In the genomic region with DNA sequence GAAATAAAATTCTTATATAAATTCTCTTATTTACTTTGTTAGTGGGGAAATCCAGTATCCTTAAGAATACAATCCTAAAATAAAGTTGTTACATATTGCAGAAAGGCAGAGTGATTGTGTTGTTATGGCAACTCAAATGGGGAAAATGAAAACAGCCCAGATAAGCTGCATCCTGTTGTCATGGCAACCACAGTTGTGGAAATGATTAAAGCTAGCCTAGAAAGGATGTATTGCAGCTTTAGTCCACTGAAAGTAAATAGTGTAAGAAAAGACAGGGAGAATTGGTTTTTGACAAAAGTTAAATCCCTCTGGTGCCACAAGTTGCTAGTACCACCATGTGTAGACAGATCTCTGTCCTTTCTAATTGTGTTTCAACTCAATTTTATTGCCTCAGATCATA, we compare ENCODE assay signal across 9 cellular contexts. TPM values are rescaled to one million over a fixed set of nuclear protein-coding genes. Genes with fewer than 3 reads are reported as not detected.
A peak's percentile ranks its signal among the peaks of the same experiment; 100 is the strongest.
DNase-seq lines count a peak whose midpoint lies in the region; ATAC-seq and TF ChIP-seq lines count a peak whose summit lies in the region.
"Had no signal": no experiment of that assay in that cellular context is flagged by ENCODE, and none has a peak within 500 bp of the region (broad histone marks: within the 10 kb centered on the region; RNA-seq: fewer than 3 reads in every experiment).

No MANE protein-coding gene starts in this region.

- no peak for TF ChIP-seq CTCF in WTC11 (IDR thresholded peaks at IDR 0.05)

- H3K36me3 Mint-ChIP-seq in activated CD8-positive, alpha-beta memory T cell treated with anti-CD3 and anti-CD28 coated beads, Interleukin-2, amount 10 ng/mL, durations not matched to agents 7 days and 5 days, result no peaks in the 10 kb centered on the region
- no peaks in the 10 kb centered on the region for H3K36me3 Mint-ChIP-seq in WTC11

- DNase-seq in activated CD8-positive, alpha-beta memory T cell treated with anti-CD3 and anti-CD28 coated beads, Interleukin-2, amount 10 ng/mL, durations not matched to agents 7 days and 5 days, result peak; percentile 45
- no peak for DNase-seq in activated CD8-positive, alpha-beta memory T cell treated with anti-CD3 and anti-CD28 coated beads, Interleukin-2, amount 50 U/mL, for 4 hours
- DNase-seq in NCI-H146 (lab: John Stamatoyannopoulos, UW), result peak; percentile 43
- DNase-seq in central memory CD4-positive, alpha-beta T cell, result peak; percentile 72
- peak; percentile 18 for DNase-seq in non-pigmented ciliary epithelial cell (ENCODE audit: low read depth)
- no peak for DNase-seq in WTC11 (ENCODE audit: low spot score)
- DNase-seq: right lobe of liver had no signal

- no peak overlapping the region for H3K4me3 Mint-ChIP-seq in activated CD8-positive, alpha-beta memory T cell treated with anti-CD3 and anti-CD28 coated beads, Interleukin-2, amount 10 ng/mL, durations not matched to agents 7 days and 5 days
- H3K4me3 Mint-ChIP-seq in WTC11, result no peak overlapping the region

- peaks cover 8% of the 10 kb centered on the region for H3K4me1 Mint-ChIP-seq in activated CD8-positive, alpha-beta memory T cell treated with anti-CD3 and anti-CD28 coated beads, Interleukin-2, amount 10 ng/mL, durations not matched to agents 7 days and 5 days
- no peaks in the 10 kb centered on the region; the same call in 1 of the 2 replicates for H3K4me1 Mint-ChIP-seq in WTC11

- H3K27me3 Mint-ChIP-seq in activated CD8-positive, alpha-beta memory T cell treated with anti-CD3 and anti-CD28 coated beads, Interleukin-2, amount 10 ng/mL, durations not matched to agents 7 days and 5 days, result no peaks in the 10 kb centered on the region
- no peaks in the 10 kb centered on the region for H3K27me3 Mint-ChIP-seq in WTC11 (ENCODE audit: low read depth)

- CTCF ChIA-PET in activated CD8-positive, alpha-beta memory T cell treated with anti-CD3 and anti-CD28 coated beads, Interleukin-2, amount 10 ng/mL, durations not matched to agents 7 days and 5 days (lab: Charles Lee), result no interaction called here
- CTCF ChIA-PET in WTC11 (lab: Charles Lee), result interaction anchor here (1.0 to 1.3 kb wide), 2 partner anchors 46 to 70 kb away, joined by 3 to 4 read pairs; no protein-coding TSS in a partner anchor

- POLR2A ChIA-PET in WTC11 (lab: Charles Lee), result no interaction called here

- ATAC-seq in activated CD8-positive, alpha-beta memory T cell treated with anti-CD3 and anti-CD28 coated beads, Interleukin-2, amount 10 ng/mL, durations not matched to agents 7 days and 5 days, result peak; percentile 69
- ATAC-seq in GM19035 (IDR thresholded peaks at IDR 0.05; ENCODE audit: unreplicated experiment), result no peak
- ATAC-seq in HG02840 (IDR thresholded peaks at IDR 0.05; ENCODE audit: low FRiP score, unreplicated experiment), result no peak
- no peak for ATAC-seq in WTC11

- H3K27ac Mint-ChIP-seq in activated CD8-positive, alpha-beta memory T cell treated with anti-CD3 and anti-CD28 coated beads, Interleukin-2, amount 10 ng/mL, durations not matched to agents 7 days and 5 days, result no peak overlapping the region
- H3K27ac Mint-ChIP-seq in WTC11, result no peak overlapping the region

- H3K9me3 Mint-ChIP-seq in activated CD8-positive, alpha-beta memory T cell treated with anti-CD3 and anti-CD28 coated beads, Interleukin-2, amount 10 ng/mL, durations not matched to agents 7 days and 5 days (ENCODE audit: low read depth), result no peaks in the 10 kb centered on the region
- H3K9me3 Mint-ChIP-seq in WTC11, result no peaks in the 10 kb centered on the region

TF ChIP-seq in WTC11, 78 proteins besides CTCF, POLR2A, EP300 and RAD21 (continues in another document):
- TF ChIP-seq ATF1 (CRISPR knock-in tag; IDR thresholded peaks at IDR 0.05) (no peak), GRHL2 (CRISPR knock-in tag; IDR thresholded peaks at IDR 0.05; ENCODE audit: insufficient replicate concordance, severe bottlenecking) (no peak), NR3C1 (CRISPR knock-in tag; conservative IDR thresholded peaks at IDR 0.05; ENCODE audit: low read depth) (no peak), ZNF416 (CRISPR knock-in tag; IDR thresholded peaks at IDR 0.05) (no peak), NFE2L1 (CRISPR knock-in tag; IDR thresholded peaks at IDR 0.05) (no peak), SMAD4 (CRISPR knock-in tag; IDR thresholded peaks at IDR 0.05) (no peak), ZNF232 (CRISPR knock-in tag; IDR thresholded peaks at IDR 0.05) (no peak), CREB1 (CRISPR knock-in tag; IDR thresholded peaks at IDR 0.05) (no peak), NR1H2 (CRISPR knock-in tag; IDR thresholded peaks at IDR 0.05) (no peak), SOX15 (CRISPR knock-in tag; IDR thresholded peaks at IDR 0.05) (no peak), NFATC4 (CRISPR knock-in tag; IDR thresholded peaks at IDR 0.05) (no peak), SP1 (CRISPR knock-in tag; conservative IDR thresholded peaks at IDR 0.05) (no peak), NR2C2 (CRISPR knock-in tag; IDR thresholded peaks at IDR 0.05) (no peak)
- TF ChIP-seq, protein P1, sequence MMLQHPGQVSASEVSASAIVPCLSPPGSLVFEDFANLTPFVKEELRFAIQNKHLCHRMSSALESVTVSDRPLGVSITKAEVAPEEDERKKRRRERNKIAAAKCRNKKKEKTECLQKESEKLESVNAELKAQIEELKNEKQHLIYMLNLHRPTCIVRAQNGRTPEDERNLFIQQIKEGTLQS (CRISPR knock-in tag; conservative IDR thresholded peaks at IDR 0.05), result no peak
- TF ChIP-seq, protein P2, sequence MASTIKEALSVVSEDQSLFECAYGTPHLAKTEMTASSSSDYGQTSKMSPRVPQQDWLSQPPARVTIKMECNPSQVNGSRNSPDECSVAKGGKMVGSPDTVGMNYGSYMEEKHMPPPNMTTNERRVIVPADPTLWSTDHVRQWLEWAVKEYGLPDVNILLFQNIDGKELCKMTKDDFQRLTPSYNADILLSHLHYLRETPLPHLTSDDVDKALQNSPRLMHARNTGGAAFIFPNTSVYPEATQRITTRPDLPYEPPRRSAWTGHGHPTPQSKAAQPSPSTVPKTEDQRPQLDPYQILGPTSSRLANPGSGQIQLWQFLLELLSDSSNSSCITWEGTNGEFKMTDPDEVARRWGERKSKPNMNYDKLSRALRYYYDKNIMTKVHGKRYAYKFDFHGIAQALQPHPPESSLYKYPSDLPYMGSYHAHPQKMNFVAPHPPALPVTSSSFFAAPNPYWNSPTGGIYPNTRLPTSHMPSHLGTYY (CRISPR knock-in tag; IDR thresholded peaks at IDR 0.05), result no peak
- TF ChIP-seq, protein P3, sequence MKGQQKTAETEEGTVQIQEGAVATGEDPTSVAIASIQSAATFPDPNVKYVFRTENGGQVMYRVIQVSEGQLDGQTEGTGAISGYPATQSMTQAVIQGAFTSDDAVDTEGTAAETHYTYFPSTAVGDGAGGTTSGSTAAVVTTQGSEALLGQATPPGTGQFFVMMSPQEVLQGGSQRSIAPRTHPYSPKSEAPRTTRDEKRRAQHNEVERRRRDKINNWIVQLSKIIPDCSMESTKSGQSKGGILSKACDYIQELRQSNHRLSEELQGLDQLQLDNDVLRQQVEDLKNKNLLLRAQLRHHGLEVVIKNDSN (CRISPR knock-in tag; IDR thresholded peaks at IDR 0.05), result no peak
- TF ChIP-seq, protein P4, sequence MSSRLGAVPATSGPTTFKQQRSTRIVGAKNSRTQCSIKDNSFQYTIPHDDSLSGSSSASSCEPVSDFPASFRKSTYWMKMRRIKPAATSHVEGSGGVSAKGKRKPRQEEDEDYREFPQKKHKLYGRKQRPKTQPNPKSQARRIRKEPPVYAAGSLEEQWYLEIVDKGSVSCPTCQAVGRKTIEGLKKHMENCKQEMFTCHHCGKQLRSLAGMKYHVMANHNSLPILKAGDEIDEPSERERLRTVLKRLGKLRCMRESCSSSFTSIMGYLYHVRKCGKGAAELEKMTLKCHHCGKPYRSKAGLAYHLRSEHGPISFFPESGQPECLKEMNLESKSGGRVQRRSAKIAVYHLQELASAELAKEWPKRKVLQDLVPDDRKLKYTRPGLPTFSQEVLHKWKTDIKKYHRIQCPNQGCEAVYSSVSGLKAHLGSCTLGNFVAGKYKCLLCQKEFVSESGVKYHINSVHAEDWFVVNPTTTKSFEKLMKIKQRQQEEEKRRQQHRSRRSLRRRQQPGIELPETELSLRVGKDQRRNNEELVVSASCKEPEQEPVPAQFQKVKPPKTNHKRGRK (CRISPR knock-in tag; IDR thresholded peaks at IDR 0.05; ENCODE audit: borderline replicate concordance), result no peak
- TF ChIP-seq, protein P5, sequence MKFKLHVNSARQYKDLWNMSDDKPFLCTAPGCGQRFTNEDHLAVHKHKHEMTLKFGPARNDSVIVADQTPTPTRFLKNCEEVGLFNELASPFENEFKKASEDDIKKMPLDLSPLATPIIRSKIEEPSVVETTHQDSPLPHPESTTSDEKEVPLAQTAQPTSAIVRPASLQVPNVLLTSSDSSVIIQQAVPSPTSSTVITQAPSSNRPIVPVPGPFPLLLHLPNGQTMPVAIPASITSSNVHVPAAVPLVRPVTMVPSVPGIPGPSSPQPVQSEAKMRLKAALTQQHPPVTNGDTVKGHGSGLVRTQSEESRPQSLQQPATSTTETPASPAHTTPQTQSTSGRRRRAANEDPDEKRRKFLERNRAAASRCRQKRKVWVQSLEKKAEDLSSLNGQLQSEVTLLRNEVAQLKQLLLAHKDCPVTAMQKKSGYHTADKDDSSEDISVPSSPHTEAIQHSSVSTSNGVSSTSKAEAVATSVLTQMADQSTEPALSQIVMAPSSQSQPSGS (CRISPR knock-in tag; IDR thresholded peaks at IDR 0.05; ENCODE audit: borderline replicate concordance, low read depth), result no peak

RNA-seq across cellular contexts. Expression of a gene that starts 43.2 kb away (rescaled TPM):
- total RNA-seq in activated CD8-positive, alpha-beta memory T cell treated with anti-CD3 and anti-CD28 coated beads, Interleukin-2, amount 10 ng/mL, durations not matched to agents 7 days and 5 days, result 10 to 100 TPM; 10.9 to 13.8 TPM
- total RNA-seq in WTC11 (2021), result 20.6 to 22.4 TPM (median 22.2 TPM) in 3 replicates

Comparison
In these comparisons a context has a peak if more than half of its experiments do, and no peak if none do; other contexts are left out.
1. DNase-seq: peak in activated CD8-positive, alpha-beta memory T cell treated with anti-CD3 and anti-CD28 coated beads, Interleukin-2, amount 10 ng/mL, durations not matched to agents 7 days and 5 days (single experiment), NCI-H146 (single experiment), central memory CD4-positive, alpha-beta T cell (single experiment) and non-pigmented ciliary epithelial cell (single experiment); none in activated CD8-positive, alpha-beta memory T cell treated with anti-CD3 and anti-CD28 coated beads, Interleukin-2, amount 50 U/mL, for 4 hours (single experiment) and WTC11 (single experiment).